In the genomic region with DNA sequence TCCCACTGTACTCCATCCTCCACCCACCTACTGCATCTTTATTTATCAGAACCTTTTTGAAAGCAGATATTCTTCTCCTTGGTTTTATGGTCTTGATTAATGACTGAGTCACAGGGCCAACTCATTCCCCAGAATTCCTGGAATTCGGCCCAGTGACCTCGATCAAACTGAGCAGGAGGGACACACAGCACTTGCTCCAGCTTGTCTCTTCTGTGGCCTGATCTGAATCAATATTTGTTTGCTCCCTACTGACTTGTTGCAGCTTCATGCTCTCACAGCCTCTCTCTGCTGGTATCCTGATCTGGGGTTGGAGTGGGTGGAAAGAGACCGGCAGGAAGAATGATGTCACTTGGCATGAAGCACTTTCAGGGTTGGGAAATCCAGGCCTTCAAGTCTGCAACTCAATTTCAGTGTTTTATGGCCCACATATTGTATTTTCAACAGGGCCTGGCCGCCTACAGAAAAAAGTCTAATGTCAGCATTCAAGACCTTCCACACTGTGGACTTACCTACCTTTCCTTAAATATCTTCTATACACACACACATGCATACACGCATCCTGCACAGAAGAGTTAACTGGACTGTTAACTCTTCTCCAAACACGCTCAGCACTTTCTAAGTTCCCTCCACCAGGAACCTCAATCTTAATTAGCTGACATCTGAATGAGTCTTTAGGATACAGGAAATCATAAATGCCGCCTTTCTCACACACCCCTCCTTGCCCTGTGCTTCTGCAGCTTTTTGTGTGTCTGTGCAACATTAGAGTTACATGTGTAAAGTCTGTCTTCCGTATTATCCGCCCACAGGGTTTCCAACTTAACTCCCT, we compare ENCODE assay signal across 1 cellular context.
TF ChIP-seq lines count a peak whose summit lies in the region.

No MANE protein-coding gene starts in this region.

TF ChIP-seq in HepG2, 621 proteins besides CTCF, POLR2A, EP300 and RAD21 (continued from another document and continues in another):
- TF ChIP-seq, protein P1, sequence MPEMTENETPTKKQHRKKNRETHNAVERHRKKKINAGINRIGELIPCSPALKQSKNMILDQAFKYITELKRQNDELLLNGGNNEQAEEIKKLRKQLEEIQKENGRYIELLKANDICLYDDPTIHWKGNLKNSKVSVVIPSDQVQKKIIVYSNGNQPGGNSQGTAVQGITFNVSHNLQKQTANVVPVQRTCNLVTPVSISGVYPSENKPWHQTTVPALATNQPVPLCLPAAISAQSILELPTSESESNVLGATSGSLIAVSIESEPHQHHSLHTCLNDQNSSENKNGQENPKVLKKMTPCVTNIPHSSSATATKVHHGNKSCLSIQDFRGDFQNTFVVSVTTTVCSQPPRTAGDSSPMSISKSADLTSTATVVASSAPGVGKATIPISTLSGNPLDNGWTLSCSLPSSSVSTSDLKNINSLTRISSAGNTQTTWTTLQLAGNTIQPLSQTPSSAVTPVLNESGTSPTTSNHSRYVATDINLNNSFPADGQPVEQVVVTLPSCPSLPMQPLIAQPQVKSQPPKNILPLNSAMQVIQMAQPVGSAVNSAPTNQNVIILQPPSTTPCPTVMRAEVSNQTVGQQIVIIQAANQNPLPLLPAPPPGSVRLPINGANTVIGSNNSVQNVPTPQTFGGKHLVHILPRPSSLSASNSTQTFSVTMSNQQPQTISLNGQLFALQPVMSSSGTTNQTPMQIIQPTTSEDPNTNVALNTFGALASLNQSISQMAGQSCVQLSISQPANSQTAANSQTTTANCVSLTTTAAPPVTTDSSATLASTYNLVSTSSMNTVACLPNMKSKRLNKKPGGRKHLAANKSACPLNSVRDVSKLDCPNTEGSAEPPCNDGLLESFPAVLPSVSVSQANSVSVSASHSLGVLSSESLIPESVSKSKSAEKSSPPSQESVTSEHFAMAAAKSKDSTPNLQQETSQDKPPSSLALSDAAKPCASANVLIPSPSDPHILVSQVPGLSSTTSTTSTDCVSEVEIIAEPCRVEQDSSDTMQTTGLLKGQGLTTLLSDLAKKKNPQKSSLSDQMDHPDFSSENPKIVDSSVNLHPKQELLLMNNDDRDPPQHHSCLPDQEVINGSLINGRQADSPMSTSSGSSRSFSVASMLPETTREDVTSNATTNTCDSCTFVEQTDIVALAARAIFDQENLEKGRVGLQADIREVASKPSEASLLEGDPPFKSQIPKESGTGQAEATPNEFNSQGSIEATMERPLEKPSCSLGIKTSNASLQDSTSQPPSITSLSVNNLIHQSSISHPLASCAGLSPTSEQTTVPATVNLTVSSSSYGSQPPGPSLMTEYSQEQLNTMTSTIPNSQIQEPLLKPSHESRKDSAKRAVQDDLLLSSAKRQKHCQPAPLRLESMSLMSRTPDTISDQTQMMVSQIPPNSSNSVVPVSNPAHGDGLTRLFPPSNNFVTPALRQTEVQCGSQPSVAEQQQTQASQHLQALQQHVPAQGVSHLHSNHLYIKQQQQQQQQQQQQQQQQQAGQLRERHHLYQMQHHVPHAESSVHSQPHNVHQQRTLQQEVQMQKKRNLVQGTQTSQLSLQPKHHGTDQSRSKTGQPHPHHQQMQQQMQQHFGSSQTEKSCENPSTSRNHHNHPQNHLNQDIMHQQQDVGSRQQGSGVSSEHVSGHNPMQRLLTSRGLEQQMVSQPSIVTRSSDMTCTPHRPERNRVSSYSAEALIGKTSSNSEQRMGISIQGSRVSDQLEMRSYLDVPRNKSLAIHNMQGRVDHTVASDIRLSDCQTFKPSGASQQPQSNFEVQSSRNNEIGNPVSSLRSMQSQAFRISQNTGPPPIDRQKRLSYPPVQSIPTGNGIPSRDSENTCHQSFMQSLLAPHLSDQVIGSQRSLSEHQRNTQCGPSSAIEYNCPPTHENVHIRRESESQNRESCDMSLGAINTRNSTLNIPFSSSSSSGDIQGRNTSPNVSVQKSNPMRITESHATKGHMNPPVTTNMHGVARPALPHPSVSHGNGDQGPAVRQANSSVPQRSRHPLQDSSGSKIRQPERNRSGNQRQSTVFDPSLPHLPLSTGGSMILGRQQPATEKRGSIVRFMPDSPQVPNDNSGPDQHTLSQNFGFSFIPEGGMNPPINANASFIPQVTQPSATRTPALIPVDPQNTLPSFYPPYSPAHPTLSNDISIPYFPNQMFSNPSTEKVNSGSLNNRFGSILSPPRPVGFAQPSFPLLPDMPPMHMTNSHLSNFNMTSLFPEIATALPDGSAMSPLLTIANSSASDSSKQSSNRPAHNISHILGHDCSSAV (CRISPR knock-in tag; IDR thresholded peaks at IDR 0.05; ENCODE audit: borderline replicate concordance), result no peak
- TF ChIP-seq SRY (CRISPR knock-in tag; IDR thresholded peaks at IDR 0.05) (no peak), ZNF570 (CRISPR knock-in tag; IDR thresholded peaks at IDR 0.05; ENCODE audit: borderline replicate concordance) (no peak), TEAD3 (CRISPR knock-in tag; optimal IDR thresholded peaks at IDR 0.05; ENCODE audit: borderline replicate concordance) (peak; percentile 98), SRSF1 (optimal IDR thresholded peaks at IDR 0.05; ENCODE audit: low read depth, low read length) (no peak), AGO2 (optimal IDR thresholded peaks at IDR 0.05; ENCODE audit: low read depth, low read length) (no peak), RBFOX2 (IDR thresholded peaks at IDR 0.05; ENCODE audit: low read depth, low read length) (0 out of 2 replicates have a peak, but pooled peaks have one; percentile 47), YEATS4 (CRISPR knock-in tag; IDR thresholded peaks at IDR 0.05; ENCODE audit: borderline replicate concordance) (peak; percentile 71; the same call in 1 of the 2 replicates), PPARG (CRISPR knock-in tag; conservative IDR thresholded peaks at IDR 0.05) (peak; percentile 83), ZNF790 (CRISPR knock-in tag; IDR thresholded peaks at IDR 0.05; ENCODE audit: borderline replicate concordance) (no peak; the same call in 1 of the 2 replicates), ZNF510 (CRISPR knock-in tag; IDR thresholded peaks at IDR 0.05; ENCODE audit: low read depth) (no peak; the same call in none of the 2 replicates), GATAD1 (CRISPR knock-in tag; IDR thresholded peaks at IDR 0.05) (peak; percentile 70), NR2F1 (CRISPR knock-in tag; IDR thresholded peaks at IDR 0.05) (peak; percentile 64 to 81; a peak in 3 of 4 replicates), ZNF792 (CRISPR knock-in tag; IDR thresholded peaks at IDR 0.05) (peak; percentile 88; the same call in 1 of the 2 replicates)
- TF ChIP-seq, protein P2, sequence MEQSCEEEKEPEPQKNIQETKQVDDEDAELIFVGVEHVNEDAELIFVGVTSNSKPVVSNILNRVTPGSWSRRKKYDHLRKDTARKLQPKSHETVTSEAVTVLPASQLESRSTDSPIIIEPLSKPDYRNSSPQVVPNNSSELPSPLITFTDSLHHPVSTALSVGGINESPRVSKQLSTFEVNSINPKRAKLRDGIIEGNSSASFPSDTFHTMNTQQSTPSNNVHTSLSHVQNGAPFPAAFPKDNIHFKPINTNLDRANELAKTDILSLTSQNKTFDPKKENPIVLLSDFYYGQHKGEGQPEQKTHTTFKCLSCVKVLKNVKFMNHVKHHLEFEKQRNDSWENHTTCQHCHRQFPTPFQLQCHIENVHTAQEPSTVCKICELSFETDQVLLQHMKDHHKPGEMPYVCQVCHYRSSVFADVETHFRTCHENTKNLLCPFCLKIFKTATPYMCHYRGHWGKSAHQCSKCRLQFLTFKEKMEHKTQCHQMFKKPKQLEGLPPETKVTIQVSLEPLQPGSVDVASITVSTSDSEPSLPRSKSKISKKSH (CRISPR knock-in tag; IDR thresholded peaks at IDR 0.05; ENCODE audit: borderline replicate concordance), result no peak
- TF ChIP-seq, protein P3, sequence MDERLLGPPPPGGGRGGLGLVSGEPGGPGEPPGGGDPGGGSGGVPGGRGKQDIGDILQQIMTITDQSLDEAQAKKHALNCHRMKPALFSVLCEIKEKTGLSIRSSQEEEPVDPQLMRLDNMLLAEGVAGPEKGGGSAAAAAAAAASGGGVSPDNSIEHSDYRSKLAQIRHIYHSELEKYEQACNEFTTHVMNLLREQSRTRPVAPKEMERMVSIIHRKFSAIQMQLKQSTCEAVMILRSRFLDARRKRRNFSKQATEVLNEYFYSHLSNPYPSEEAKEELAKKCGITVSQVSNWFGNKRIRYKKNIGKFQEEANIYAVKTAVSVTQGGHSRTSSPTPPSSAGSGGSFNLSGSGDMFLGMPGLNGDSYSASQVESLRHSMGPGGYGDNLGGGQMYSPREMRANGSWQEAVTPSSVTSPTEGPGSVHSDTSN (CRISPR knock-in tag; IDR thresholded peaks at IDR 0.05), result 0 out of 2 replicates have a peak, but pooled peaks have one; percentile 19
- TF ChIP-seq, protein P4, sequence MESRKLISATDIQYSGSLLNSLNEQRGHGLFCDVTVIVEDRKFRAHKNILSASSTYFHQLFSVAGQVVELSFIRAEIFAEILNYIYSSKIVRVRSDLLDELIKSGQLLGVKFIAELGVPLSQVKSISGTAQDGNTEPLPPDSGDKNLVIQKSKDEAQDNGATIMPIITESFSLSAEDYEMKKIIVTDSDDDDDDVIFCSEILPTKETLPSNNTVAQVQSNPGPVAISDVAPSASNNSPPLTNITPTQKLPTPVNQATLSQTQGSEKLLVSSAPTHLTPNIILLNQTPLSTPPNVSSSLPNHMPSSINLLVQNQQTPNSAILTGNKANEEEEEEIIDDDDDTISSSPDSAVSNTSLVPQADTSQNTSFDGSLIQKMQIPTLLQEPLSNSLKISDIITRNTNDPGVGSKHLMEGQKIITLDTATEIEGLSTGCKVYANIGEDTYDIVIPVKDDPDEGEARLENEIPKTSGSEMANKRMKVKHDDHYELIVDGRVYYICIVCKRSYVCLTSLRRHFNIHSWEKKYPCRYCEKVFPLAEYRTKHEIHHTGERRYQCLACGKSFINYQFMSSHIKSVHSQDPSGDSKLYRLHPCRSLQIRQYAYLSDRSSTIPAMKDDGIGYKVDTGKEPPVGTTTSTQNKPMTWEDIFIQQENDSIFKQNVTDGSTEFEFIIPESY (CRISPR knock-in tag; IDR thresholded peaks at IDR 0.05), result 0 out of 2 replicates have a peak, but pooled peaks have one; percentile 24
- TF ChIP-seq, protein P5, sequence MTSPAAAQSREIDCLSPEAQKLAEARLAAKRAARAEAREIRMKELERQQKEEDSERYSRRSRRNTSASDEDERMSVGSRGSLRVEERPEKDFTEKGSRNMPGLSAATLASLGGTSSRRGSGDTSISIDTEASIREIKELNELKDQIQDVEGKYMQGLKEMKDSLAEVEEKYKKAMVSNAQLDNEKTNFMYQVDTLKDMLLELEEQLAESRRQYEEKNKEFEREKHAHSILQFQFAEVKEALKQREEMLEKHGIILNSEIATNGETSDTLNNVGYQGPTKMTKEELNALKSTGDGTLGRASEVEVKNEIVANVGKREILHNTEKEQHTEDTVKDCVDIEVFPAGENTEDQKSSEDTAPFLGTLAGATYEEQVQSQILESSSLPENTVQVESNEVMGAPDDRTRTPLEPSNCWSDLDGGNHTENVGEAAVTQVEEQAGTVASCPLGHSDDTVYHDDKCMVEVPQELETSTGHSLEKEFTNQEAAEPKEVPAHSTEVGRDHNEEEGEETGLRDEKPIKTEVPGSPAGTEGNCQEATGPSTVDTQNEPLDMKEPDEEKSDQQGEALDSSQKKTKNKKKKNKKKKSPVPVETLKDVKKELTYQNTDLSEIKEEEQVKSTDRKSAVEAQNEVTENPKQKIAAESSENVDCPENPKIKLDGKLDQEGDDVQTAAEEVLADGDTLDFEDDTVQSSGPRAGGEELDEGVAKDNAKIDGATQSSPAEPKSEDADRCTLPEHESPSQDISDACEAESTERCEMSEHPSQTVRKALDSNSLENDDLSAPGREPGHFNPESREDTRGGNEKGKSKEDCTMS (CRISPR knock-in tag; conservative IDR thresholded peaks at IDR 0.05), result no peak
- TF ChIP-seq, protein P6, sequence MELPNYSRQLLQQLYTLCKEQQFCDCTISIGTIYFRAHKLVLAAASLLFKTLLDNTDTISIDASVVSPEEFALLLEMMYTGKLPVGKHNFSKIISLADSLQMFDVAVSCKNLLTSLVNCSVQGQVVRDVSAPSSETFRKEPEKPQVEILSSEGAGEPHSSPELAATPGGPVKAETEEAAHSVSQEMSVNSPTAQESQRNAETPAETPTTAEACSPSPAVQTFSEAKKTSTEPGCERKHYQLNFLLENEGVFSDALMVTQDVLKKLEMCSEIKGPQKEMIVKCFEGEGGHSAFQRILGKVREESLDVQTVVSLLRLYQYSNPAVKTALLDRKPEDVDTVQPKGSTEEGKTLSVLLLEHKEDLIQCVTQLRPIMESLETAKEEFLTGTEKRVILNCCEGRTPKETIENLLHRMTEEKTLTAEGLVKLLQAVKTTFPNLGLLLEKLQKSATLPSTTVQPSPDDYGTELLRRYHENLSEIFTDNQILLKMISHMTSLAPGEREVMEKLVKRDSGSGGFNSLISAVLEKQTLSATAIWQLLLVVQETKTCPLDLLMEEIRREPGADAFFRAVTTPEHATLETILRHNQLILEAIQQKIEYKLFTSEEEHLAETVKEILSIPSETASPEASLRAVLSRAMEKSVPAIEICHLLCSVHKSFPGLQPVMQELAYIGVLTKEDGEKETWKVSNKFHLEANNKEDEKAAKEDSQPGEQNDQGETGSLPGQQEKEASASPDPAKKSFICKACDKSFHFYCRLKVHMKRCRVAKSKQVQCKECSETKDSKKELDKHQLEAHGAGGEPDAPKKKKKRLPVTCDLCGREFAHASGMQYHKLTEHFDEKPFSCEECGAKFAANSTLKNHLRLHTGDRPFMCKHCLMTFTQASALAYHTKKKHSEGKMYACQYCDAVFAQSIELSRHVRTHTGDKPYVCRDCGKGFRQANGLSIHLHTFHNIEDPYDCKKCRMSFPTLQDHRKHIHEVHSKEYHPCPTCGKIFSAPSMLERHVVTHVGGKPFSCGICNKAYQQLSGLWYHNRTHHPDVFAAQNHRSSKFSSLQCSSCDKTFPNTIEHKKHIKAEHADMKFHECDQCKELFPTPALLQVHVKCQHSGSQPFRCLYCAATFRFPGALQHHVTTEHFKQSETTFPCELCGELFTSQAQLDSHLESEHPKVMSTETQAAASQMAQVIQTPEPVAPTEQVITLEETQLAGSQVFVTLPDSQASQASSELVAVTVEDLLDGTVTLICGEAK (IDR thresholded peaks at IDR 0.05), result no peak
- TF ChIP-seq, protein P6 (CRISPR knock-in tag; IDR thresholded peaks at IDR 0.05), result no peak
